Comparison of ENCODE assay signal across 8 cellular contexts in genomic region chr16:70522216-70523000, GRCh38. TPM values are rescaled to one million over a fixed set of nuclear protein-coding genes. Genes with fewer than 3 reads are reported as not detected.
DNase-seq lines count a peak whose midpoint lies in the region; ATAC-seq and TF ChIP-seq lines count a peak whose summit lies in the region.

No MANE protein-coding gene starts in this region.

- H3K27me3 ChIP-seq in GM23248 (replicated peaks; ENCODE audit: insufficient read depth) (no peaks in the 10 kb centered on the region), SJCRH30 (no peaks in the 10 kb centered on the region), skeletal muscle tissue (ENCODE audit: control insufficient read depth in 3 of 3, insufficient read depth in 3 of 3, low read length in 3 of 3) (no peaks in the 10 kb centered on the region)

- peak overlapping the region; percentile 99 for H3K9ac ChIP-seq in GM23248
- H3K9ac ChIP-seq in skeletal muscle tissue (ENCODE audit: low read depth in 1 of 3, low read length in 3 of 3) = peak overlapping the region; percentile 97 to 98 (median 98)

- H2AFZ ChIP-seq in GM23248 = peak overlapping the region; percentile 89

- H3K4me3 ChIP-seq in GM23248 (peak overlapping the region; percentile 96), SJCRH30 (peak overlapping the region; percentile 99), fibroblast of the aortic adventitia (ENCODE audit: low read depth, low read length) (peak overlapping the region; percentile 95), skeletal muscle tissue (ENCODE audit: low read length in 3 of 3) (peak overlapping the region; percentile 78 to 100 (median 98))

- H3K9me3 ChIP-seq in GM23248 (ENCODE audit: low read depth) (no peaks in the 10 kb centered on the region), SJCRH30 (replicated peaks) (no peaks in the 10 kb centered on the region), skeletal muscle tissue (ENCODE audit: control insufficient read depth in 3 of 3, low read length in 3 of 3) (no peaks in the 10 kb centered on the region)

- WGBS in GM23248 (ENCODE audit: low coverage in 1 of 2, low lambda C conversion rate in 2 of 2, missing lambda C conversion rate in 2 of 2), 2 experiments = 62 to 63% methylated on average over 16 of the region's 16 CpGs

- peaks cover 71% of the 10 kb centered on the region for H3K79me2 ChIP-seq in GM23248 (ENCODE audit: insufficient read depth)

- H3K4me1 ChIP-seq in GM23248 (ENCODE audit: insufficient read depth) (peaks cover 27% of the 10 kb centered on the region), SJCRH30 (peaks cover 3% of the 10 kb centered on the region; the same call in 1 of the 2 replicates), skeletal muscle tissue (ENCODE audit: control insufficient read depth in 3 of 3, insufficient read depth in 3 of 3, low read length in 3 of 3) (peaks cover 14 to 29% (median 24%) of the 10 kb centered on the region in 3 donors)

- no peaks in the 10 kb centered on the region for H3K9me2 ChIP-seq in GM23248 (ENCODE audit: insufficient read depth)

- peak overlapping the region; percentile 95 for H3K4me2 ChIP-seq in GM23248 (ENCODE audit: unreplicated experiment)

- DNase-seq in GM23248 (no peak), SJCRH30 (no peak), fibroblast of the aortic adventitia (ENCODE audit: low read depth) (peak; percentile 4), NCI-H1092 (lab: John Stamatoyannopoulos, UW) (no peak)
- DNase-seq in stimulated activated CD4-positive, alpha-beta T cell treated with anti-CD3 and anti-CD28 coated beads, Interleukin-4, amount 100 ng/mL, for 4 hours = no peak
- no peak for DNase-seq in stimulated activated CD4-positive, alpha-beta T cell treated with anti-CD3 and anti-CD28 coated beads, Interleukin-1b, Interleukin-23, amount 100 ng/mL, for 48 hours

- H3K27ac ChIP-seq in GM23248 (peak overlapping the region; percentile 92), SJCRH30 (peak overlapping the region; percentile 93), skeletal muscle tissue (ENCODE audit: low read depth, low read length) (peak overlapping the region; percentile 88)

- in situ Hi-C loops in GM23248 (cut with MboI) = no loop called here

- no peak for TF ChIP-seq CTCF in fibroblast of the aortic adventitia (IDR thresholded peaks at IDR 0.05; ENCODE audit: insufficient read depth, low read length)

- H3K36me3 ChIP-seq in GM23248 (ENCODE audit: low read depth) (peaks cover 19% of the 10 kb centered on the region), SJCRH30 (peaks cover 19% of the 10 kb centered on the region), skeletal muscle tissue (ENCODE audit: control insufficient read depth in 3 of 3, insufficient read depth in 3 of 3, low read length in 3 of 3) (peaks cover 12 to 17% (median 13%) of the 10 kb centered on the region in 3 donors)

- H3F3A ChIP-seq in GM23248 (ENCODE audit: insufficient read depth) = peaks cover 17% of the 10 kb centered on the region; the same call in 1 of the 2 replicates

- ATAC-seq in HG02588 (IDR thresholded peaks at IDR 0.05; ENCODE audit: unreplicated experiment) = no peak

- H4K20me1 ChIP-seq in GM23248 (ENCODE audit: insufficient read depth) = no peaks in the 10 kb centered on the region

RNA-seq across cellular contexts. Expression of gene COG4, which starts 0.9 kb away (rescaled TPM):
- total RNA-seq in GM23248 (2014; rRNA removed; shearing (Covaris generic)) = 66.4 and 83.2 TPM in 2 replicates
- polyA plus RNA-seq in GM23248 (2016; fragmentation: Nextera tagmentation; extraction: Ambion mirVana) = 59.0 and 60.6 TPM in 2 replicates
- total RNA-seq in SJCRH30 (2014; rRNA removed; shearing (Covaris generic)) = 25.4 and 26.4 TPM in 2 replicates
- total RNA-seq in fibroblast of the aortic adventitia (ENCODE audit: low replicate concordance) (59.9 and 131 TPM in 2 replicates), skeletal muscle tissue (66.8 TPM)

RNA-seq across cellular contexts. Expression of gene SF3B3, which starts 1.2 kb away (rescaled TPM):
- total RNA-seq in GM23248 (2014; rRNA removed; shearing (Covaris generic)) = 69.3 and 166 TPM in 2 replicates
- 185 TPM in 2 replicates for polyA plus RNA-seq in GM23248 (2016; fragmentation: Nextera tagmentation; extraction: Ambion mirVana)
- 270 and 318 TPM in 2 replicates for total RNA-seq in SJCRH30 (2014; rRNA removed; shearing (Covaris generic))
- total RNA-seq in fibroblast of the aortic adventitia (ENCODE audit: low replicate concordance) (39.1 and 184 TPM in 2 replicates), skeletal muscle tissue (83.5 TPM)
